Comparison of ENCODE assay signal across 25 cellular contexts in the genomic region with DNA sequence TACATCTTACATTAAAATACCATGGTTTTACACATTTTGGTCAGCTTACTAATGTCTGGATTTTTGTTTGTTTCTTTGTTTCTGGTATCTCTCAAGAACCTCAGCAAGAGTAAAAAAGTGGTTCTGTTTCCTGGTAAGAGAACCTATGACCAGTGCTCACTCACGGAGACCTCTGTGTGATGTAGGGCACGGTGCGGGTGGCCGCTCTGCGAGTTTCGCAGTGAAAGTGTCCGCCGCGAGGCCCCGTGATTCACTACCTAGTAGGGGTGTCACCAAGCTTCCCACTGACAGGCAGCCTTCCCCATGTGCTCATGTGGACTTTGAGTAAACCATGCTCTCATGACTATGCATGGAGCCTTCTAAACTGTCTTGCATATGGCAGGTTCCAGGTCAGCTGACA.
"Had no signal": no experiment of that assay in that cellular context is flagged by ENCODE, and none has a peak within 500 bp of the region (broad histone marks: within the 10 kb centered on the region; RNA-seq: fewer than 3 reads in every experiment).

No MANE protein-coding gene starts in this region.

- H3K4me3 ChIP-seq: colonic mucosa, coronary artery, dorsolateral prefrontal cortex, esophagus muscularis mucosa, esophagus squamous epithelium, gastrocnemius medialis, gastroesophageal sphincter, heart left ventricle, heart right ventricle had no signal

- ATAC-seq: effector memory CD8-positive, alpha-beta T cell; esophagus mucosa; foreskin keratinocyte; gastrocnemius medialis; gastroesophageal sphincter; heart left ventricle; heart right ventricle had no signal

- H3K27ac Mint-ChIP-seq: dendritic cell treated with granulocyte-macrophage colony-stimulating factor and Interleukin-4, amounts not matched to agents 40 ng/mL and 50 ng/mL, for 4 days; effector memory CD8-positive, alpha-beta T cell; endodermal cell had no signal

- H3K36me3 ChIP-seq: colonic mucosa, esophagus muscularis mucosa, esophagus squamous epithelium, gastrocnemius medialis, gastroesophageal sphincter, heart left ventricle, heart right ventricle had no signal

- H3K27me3 Mint-ChIP-seq: dendritic cell treated with granulocyte-macrophage colony-stimulating factor and Interleukin-4, amounts not matched to agents 40 ng/mL and 50 ng/mL, for 4 days; effector memory CD8-positive, alpha-beta T cell had no signal

- H3K4me3 Mint-ChIP-seq: dendritic cell treated with granulocyte-macrophage colony-stimulating factor and Interleukin-4, amounts not matched to agents 40 ng/mL and 50 ng/mL, for 4 days; effector memory CD8-positive, alpha-beta T cell; endodermal cell had no signal

- H3K4me1 ChIP-seq: colonic mucosa, esophagus squamous epithelium, foreskin keratinocyte, gastrocnemius medialis, gastroesophageal sphincter, heart left ventricle, heart right ventricle had no signal

- H3K27me3 ChIP-seq: colonic mucosa, esophagus squamous epithelium, foreskin keratinocyte, gastrocnemius medialis, gastroesophageal sphincter, heart left ventricle had no signal

- H3K9me3 ChIP-seq: colonic mucosa, esophagus squamous epithelium, gastrocnemius medialis, gastroesophageal sphincter, heart left ventricle, heart right ventricle had no signal

- DNase-seq: colonic mucosa; cortex of kidney; dermis blood vessel endothelial cell; dorsolateral prefrontal cortex; effector CD4-positive, alpha-beta T cell; effector CD8-positive, alpha-beta T cell; effector memory CD4-positive, alpha-beta T cell; effector memory CD8-positive, alpha-beta T cell; endodermal cell; erythroblast; esophagus squamous epithelium; foreskin fibroblast; foreskin keratinocyte; foreskin melanocyte; gastrocnemius medialis; glutamatergic neuron; head of caudate nucleus; heart left ventricle; heart right ventricle had no signal

- H3K9me3 Mint-ChIP-seq: dendritic cell treated with granulocyte-macrophage colony-stimulating factor and Interleukin-4, amounts not matched to agents 40 ng/mL and 50 ng/mL, for 4 days had no signal

- H3K27ac ChIP-seq: colonic mucosa, coronary artery, dorsolateral prefrontal cortex, epithelial cell of prostate, esophagus muscularis mucosa, esophagus squamous epithelium, foreskin keratinocyte, gastrocnemius medialis, gastroesophageal sphincter, heart left ventricle, heart right ventricle had no signal
